Comparison of ENCODE assay signal across 1 cellular context in the genomic region with DNA sequence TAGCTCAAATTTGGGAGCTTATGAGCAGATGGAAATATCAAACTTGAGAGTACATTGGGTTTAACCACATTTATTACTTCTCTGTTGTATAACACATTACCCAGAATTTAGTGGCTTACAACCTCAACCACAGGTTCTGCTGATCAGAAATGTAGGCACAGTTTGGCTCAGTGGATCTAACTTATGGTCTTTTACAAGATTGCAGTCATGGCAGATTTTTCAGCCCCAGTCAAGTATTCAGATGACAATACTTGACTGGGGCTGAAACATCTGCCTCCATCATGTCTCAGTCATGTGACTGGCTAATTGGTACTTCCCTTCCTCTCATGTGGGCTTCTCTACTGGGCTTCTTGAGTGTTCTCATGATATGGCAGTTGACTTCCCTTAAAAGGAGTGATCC.
A peak's percentile ranks its signal among the peaks of the same experiment; 100 is the strongest.
TF ChIP-seq lines count a peak whose summit lies in the region.

No MANE protein-coding gene starts in this region.

TF ChIP-seq in K562, 482 proteins besides CTCF, POLR2A, EP300 and RAD21:
- TF ChIP-seq, protein P1, sequence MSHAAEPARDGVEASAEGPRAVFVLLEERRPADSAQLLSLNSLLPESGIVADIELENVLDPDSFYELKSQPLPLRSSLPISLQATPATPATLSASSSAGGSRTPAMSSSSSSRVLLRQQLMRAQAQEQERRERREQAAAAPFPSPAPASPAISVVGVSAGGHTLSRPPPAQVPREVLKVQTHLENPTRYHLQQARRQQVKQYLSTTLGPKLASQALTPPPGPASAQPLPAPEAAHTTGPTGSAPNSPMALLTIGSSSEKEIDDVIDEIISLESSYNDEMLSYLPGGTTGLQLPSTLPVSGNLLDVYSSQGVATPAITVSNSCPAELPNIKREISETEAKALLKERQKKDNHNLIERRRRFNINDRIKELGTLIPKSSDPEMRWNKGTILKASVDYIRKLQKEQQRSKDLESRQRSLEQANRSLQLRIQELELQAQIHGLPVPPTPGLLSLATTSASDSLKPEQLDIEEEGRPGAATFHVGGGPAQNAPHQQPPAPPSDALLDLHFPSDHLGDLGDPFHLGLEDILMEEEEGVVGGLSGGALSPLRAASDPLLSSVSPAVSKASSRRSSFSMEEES (CRISPR knock-in tag; IDR thresholded peaks at IDR 0.05) = peak; percentile 60; the same call in 1 of the 2 replicates
- no peak for TF ChIP-seq ZC3H8 (IDR thresholded peaks at IDR 0.05)
- no peak for TF ChIP-seq TAF15 (IDR thresholded peaks at IDR 0.05; ENCODE audit: low read depth, low read length)
- no peak for TF ChIP-seq KAT8 (IDR thresholded peaks at IDR 0.05; ENCODE audit: low read depth)
- no peak for TF ChIP-seq PPARD (CRISPR knock-in tag; IDR thresholded peaks at IDR 0.05)
- TF ChIP-seq SIX5 (IDR thresholded peaks at IDR 0.05; ENCODE audit: borderline replicate concordance in 1 of 2, insufficient read depth in 1 of 2, low read depth in 1 of 2, low read length in 2 of 2) = no peak
